ENCODE assay signal across 14 cellular contexts in genomic region chr2:29157131-29157530, GRCh38. TPM values are rescaled to one million over a fixed set of nuclear protein-coding genes. Genes with fewer than 3 reads are reported as not detected.
DNase-seq lines count a peak whose midpoint lies in the region; ATAC-seq, FAIRE-seq and TF ChIP-seq lines count a peak whose summit lies in the region.
"Had no signal": no experiment of that assay in that cellular context is flagged by ENCODE, and none has a peak within 500 bp of the region (broad histone marks: within the 10 kb centered on the region; RNA-seq: fewer than 3 reads in every experiment).

No MANE protein-coding gene starts in this region.

- intact Hi-C loops in endothelial cell of umbilical vein (cut with micrococcal nuclease) (no loop called here), gastrocnemius medialis (cut with DNase I; ENCODE audit: low total_unique reads) (no loop called here), Right ventricle myocardium inferior (cut with DNase I) (no loop called here)

- H3K27me3 Mint-ChIP-seq in T-helper 17 cell = no peaks in the 10 kb centered on the region
- H3K27me3 Mint-ChIP-seq: CD4-positive, alpha-beta memory T cell; IgD-negative memory B cell had no signal

- H3K4me2 ChIP-seq in endothelial cell of umbilical vein (ENCODE audit: insufficient read depth, low read length) = no peak overlapping the region
- H3K4me2 ChIP-seq: A549 had no signal

- no peak for DNase-seq in T-helper 17 cell
- DNase-seq in endothelial cell of umbilical vein (ENCODE audit: low read depth, low spot score) = no peak
- no peak for DNase-seq in gastrocnemius medialis
- no peak for DNase-seq in Right ventricle myocardium inferior (ENCODE audit: missing footprints)
- DNase-seq in DMS53 treated with DMSO at 0.1 percent for 48 hours (lab: John Stamatoyannopoulos, UW; ENCODE audit: unreplicated experiment) = no peak
- DNase-seq in NCI-H128 (lab: John Stamatoyannopoulos, UW; ENCODE audit: unreplicated experiment) = no peak
- DNase-seq: BE2C; Caco-2; CD4-positive, alpha-beta memory T cell; GF-D8; H7 had no signal

- no peaks in the 10 kb centered on the region for H3K79me2 ChIP-seq in endothelial cell of umbilical vein (ENCODE audit: control insufficient read depth, insufficient read depth, low read length)

- H3K4me1 Mint-ChIP-seq in T-helper 17 cell = peaks cover 5% of the 10 kb centered on the region
- H3K4me1 Mint-ChIP-seq: IgD-negative memory B cell had no signal

- TF ChIP-seq CTCF in endothelial cell of umbilical vein (IDR thresholded peaks at IDR 0.05; ENCODE audit: extremely low read depth in 1 of 2, insufficient read depth in 1 of 2, low read depth in 1 of 2, low read length in 2 of 2) = no peak
- TF ChIP-seq CTCF in gastrocnemius medialis (IDR thresholded peaks at IDR 0.05 in 4 of 5, conservative IDR thresholded peaks at IDR 0.05 in 1 of 5) = no peak

- in situ Hi-C loops in gastrocnemius medialis (cut with MboI; ENCODE audit: low sequenced_read_pairs in 4 of 4) = no loop called here

- H3K9me3 ChIP-seq in T-helper 17 cell (ENCODE audit: control insufficient read depth, low read length, poor library complexity, severe bottlenecking) (no peaks in the 10 kb centered on the region), endothelial cell of umbilical vein (replicated peaks; ENCODE audit: control insufficient read depth, insufficient read depth, low read length) (no peaks in the 10 kb centered on the region), gastrocnemius medialis (no peaks in the 10 kb centered on the region)
- H3K9me3 ChIP-seq: A549, BE2C, Caco-2 had no signal

- BruUV-seq in endothelial cell of umbilical vein (replicated peaks; lab: Mats Ljungman, UMichigan) = no TSS peak

- dilution Hi-C loops in endothelial cell of umbilical vein (cut with MboI; ENCODE audit: extremely low pct_ligation_motif_present, low sequenced_read_pairs) = no loop called here

- TF ChIP-seq POLR2A in endothelial cell of umbilical vein (IDR thresholded peaks at IDR 0.05; ENCODE audit: low read depth, low read length) = no peak
- no peak for TF ChIP-seq POLR2A in gastrocnemius medialis (IDR thresholded peaks at IDR 0.05)

- CTCF ChIA-PET in endothelial cell of umbilical vein (lab: Charles Lee) = interaction anchor here (0.9 to 1.3 kb wide), 4 partner anchors 8 to 26 kb away, joined by 3 to 4 read pairs (median 3); no protein-coding TSS in a partner anchor

- H3K9ac ChIP-seq in endothelial cell of umbilical vein (replicated peaks; ENCODE audit: extremely low read depth, insufficient read depth, low read length) = no peak overlapping the region

- H2AFZ ChIP-seq in endothelial cell of umbilical vein (ENCODE audit: low read depth, low read length) = no peak overlapping the region

- no peak for ATAC-seq in T-helper 17 cell
- ATAC-seq in gastrocnemius medialis = no peak
- ATAC-seq in Right ventricle myocardium inferior = no peak
- ATAC-seq: A549 had no signal

- H3K27ac ChIP-seq in endothelial cell of umbilical vein (ENCODE audit: insufficient read depth, low read depth, low read length) = no peak overlapping the region
- peak overlapping the region; percentile 3 to 87 (median 55) for H3K27ac ChIP-seq in gastrocnemius medialis
- H3K27ac ChIP-seq: A549, C4-2B had no signal

- H3K9me1 ChIP-seq in endothelial cell of umbilical vein (replicated peaks; ENCODE audit: control insufficient read depth, extremely low read depth, insufficient read depth, low read length) = no peaks in the 10 kb centered on the region

- H3K27me3 ChIP-seq in endothelial cell of umbilical vein (ENCODE audit: control insufficient read depth in 2 of 2, insufficient read depth in 2 of 2, low read length in 2 of 2) = no peaks in the 10 kb centered on the region
- no peaks in the 10 kb centered on the region for H3K27me3 ChIP-seq in gastrocnemius medialis
- H3K27me3 ChIP-seq: BE2C had no signal

- FAIRE-seq in endothelial cell of umbilical vein (lab: Jason Lieb, UNC) = peak; percentile 4

- H3K4me3 ChIP-seq in endothelial cell of umbilical vein (replicated peaks in 1 of 3; ENCODE audit: insufficient read depth in 1 of 3, low read depth in 1 of 3, low read length in 3 of 3) = no peak overlapping the region
- no peak overlapping the region for H3K4me3 ChIP-seq in gastrocnemius medialis
- H3K4me3 ChIP-seq: A549 had no signal

- no peak overlapping the region for H3K4me3 Mint-ChIP-seq in T-helper 17 cell
- H3K4me3 Mint-ChIP-seq: CD4-positive, alpha-beta memory T cell; IgD-negative memory B cell had no signal

- H3K36me3 ChIP-seq in endothelial cell of umbilical vein (ENCODE audit: control insufficient read depth in 2 of 2, extremely low read depth in 1 of 2, insufficient read depth in 2 of 2, low read length in 2 of 2) (peaks cover 4 to 12% of the 10 kb centered on the region in 2 experiments), gastrocnemius medialis (peaks cover 4 to 81% of the 10 kb centered on the region in 2 donors)
- H3K36me3 ChIP-seq: BE2C had no signal

- H3K36me3 Mint-ChIP-seq in T-helper 17 cell (ENCODE audit: low read depth) = peaks cover 14% of the 10 kb centered on the region

- H3K4me1 ChIP-seq in endothelial cell of umbilical vein (ENCODE audit: control insufficient read depth, extremely low read depth, insufficient read depth, low read length) = no peaks in the 10 kb centered on the region
- peaks cover 17 to 26% of the 10 kb centered on the region in 2 donors for H3K4me1 ChIP-seq in gastrocnemius medialis
- H3K4me1 ChIP-seq: A549, BE2C, Caco-2 had no signal

- H4K20me1 ChIP-seq in endothelial cell of umbilical vein (replicated peaks; ENCODE audit: control insufficient read depth, extremely low read depth, insufficient read depth, low read length) = no peaks in the 10 kb centered on the region

- POLR2A ChIA-PET in endothelial cell of umbilical vein (lab: Charles Lee) = no interaction called here

- H3K27ac Mint-ChIP-seq in T-helper 17 cell = peak overlapping the region; percentile 24
- H3K27ac Mint-ChIP-seq: CD4-positive, alpha-beta memory T cell; IgD-negative memory B cell had no signal

TF ChIP-seq in endothelial cell of umbilical vein, 7 proteins besides CTCF, POLR2A, EP300 and RAD21:
- no peak for TF ChIP-seq FOS (IDR thresholded peaks at IDR 0.05; ENCODE audit: borderline replicate concordance, insufficient read depth, low read length)
- no peak for TF ChIP-seq MAX (IDR thresholded peaks at IDR 0.05; ENCODE audit: insufficient read depth, insufficient read length)
- TF ChIP-seq MYC (IDR thresholded peaks at IDR 0.05; ENCODE audit: low read depth, low read length) = no peak
- TF ChIP-seq GATA2 (IDR thresholded peaks at IDR 0.05; ENCODE audit: insufficient read depth, insufficient read length, low read depth, low read length) = no peak
- TF ChIP-seq POLR2AphosphoS5 (IDR thresholded peaks at IDR 0.05; ENCODE audit: insufficient read depth, low read depth, low read length) = no peak
- no peak for TF ChIP-seq EZH2 (IDR thresholded peaks at IDR 0.05; ENCODE audit: borderline replicate concordance, low read depth, low read length, severe bottlenecking)
- TF ChIP-seq JUN (IDR thresholded peaks at IDR 0.05; ENCODE audit: borderline replicate concordance, insufficient read depth, insufficient read length, low read depth) = no peak

RNA-seq across cellular contexts. Expression of gene CLIP4, which starts 41.9 kb away (rescaled TPM):
- total RNA-seq in T-helper 17 cell (10 to 100 TPM; 36.8 to 41.6 TPM), endothelial cell of umbilical vein (21.7 and 24.0 TPM in 2 replicates), gastrocnemius medialis (100 to 1,000 TPM; 200 to 422 (median 265) TPM), Right ventricle myocardium inferior (26.2 TPM)
- 6.7 and 9.2 TPM in 2 replicates for polyA plus RNA-seq in endothelial cell of umbilical vein
- 7.4 and 10.8 TPM in 2 replicates for polyA plus RNA-seq in endothelial cell of umbilical vein (2011; cell fraction: cytosol; rRNA removed)
- 37.7 and 50.7 TPM in 2 replicates for polyA plus RNA-seq in endothelial cell of umbilical vein (2011; cell fraction: nucleus; rRNA removed)
- 17.4 and 20.8 TPM in 2 replicates for polyA plus RNA-seq in endothelial cell of umbilical vein (2012)
- 31.2 and 34.1 TPM in 2 replicates for polyA minus RNA-seq in endothelial cell of umbilical vein
- 9.2 TPM for polyA minus RNA-seq in endothelial cell of umbilical vein (2011; cell fraction: cytosol; rRNA and poly(A)+ RNA removed)
- 54.2 and 74.1 TPM in 2 replicates for polyA minus RNA-seq in endothelial cell of umbilical vein (2011; cell fraction: nucleus; rRNA and poly(A)+ RNA removed)
